ENCODE assay signal across 32 cellular contexts in genomic region chr7:112347088-112347487, GRCh38.
"Had no signal": no experiment of that assay in that cellular context is flagged by ENCODE, and none has a peak within 500 bp of the region (broad histone marks: within the 10 kb centered on the region; RNA-seq: fewer than 3 reads in every experiment).

No MANE protein-coding gene starts in this region.

- H3K4me3 ChIP-seq: Peyer's patch, SJCRH30, SK-N-MC had no signal

- H3K4me3 Mint-ChIP-seq: activated CD8-positive, alpha-beta T cell treated with anti-CD3 and anti-CD28 coated beads for 36 hours; activated naive CD8-positive, alpha-beta T cell treated with anti-CD3 and anti-CD28 coated beads for 36 hours; activated T-cell treated with anti-CD3 and anti-CD28 coated beads, Interleukin-2, amount 50 U/mL, for 72 hours; activated T-helper 17 cell treated with anti-CD3 and anti-CD28 coated beads, Interleukin-2, amount 50 U/mL, for 72 hours had no signal

- H3K27me3 Mint-ChIP-seq: activated CD8-positive, alpha-beta T cell treated with anti-CD3 and anti-CD28 coated beads for 36 hours; activated naive CD8-positive, alpha-beta T cell treated with anti-CD3 and anti-CD28 coated beads for 36 hours; activated T-helper 17 cell treated with anti-CD3 and anti-CD28 coated beads, Interleukin-2, amount 50 U/mL, for 72 hours had no signal

- DNase-seq: activated CD4-positive, alpha-beta T cell treated with anti-CD3 and anti-CD28 coated beads for 1 hour; activated CD4-positive, alpha-beta T cell treated with anti-CD3 and anti-CD28 coated beads for 48 hours; activated CD4-positive, CD25-positive, alpha-beta regulatory T cell; activated CD8-positive, alpha-beta T cell treated with anti-CD3 and anti-CD28 coated beads for 36 hours; activated effector memory CD4-positive, alpha-beta T cell treated with anti-CD3 and anti-CD28 coated beads, Interleukin-2, amount 50 U/mL, for 16 hours; activated naive CD4-positive, alpha-beta T cell; activated naive CD4-positive, alpha-beta T cell treated with anti-CD3 and anti-CD28 coated beads, Interleukin-2, amount 50 U/mL, for 16 hours; activated naive CD8-positive, alpha-beta T cell treated with anti-CD3 and anti-CD28 coated beads for 36 hours; activated T-cell treated with anti-CD3 and anti-CD28 coated beads, Interleukin-2, amount 50 U/mL, for 1 hour; activated T-cell treated with anti-CD3 and anti-CD28 coated beads, Interleukin-2, amount 50 U/mL, for 72 hours; amniotic stem cell; aorta; brain microvascular endothelial cell; NCI-H1092 treated with DMSO at 0.1 percent for 48 hours; NCI-H1417; NCI-H146; NCI-H187 treated with DMSO at 0.1 percent for 48 hours; NCI-H2081; NCI-H2171 treated with DMSO at 0.1 percent for 48 hours; NCI-H2227 treated with DMSO at 0.1 percent for 48 hours; NCI-H446 treated with DMSO at 0.1 percent for 48 hours; NCI-H524; NCI-H69; NK-92 treated with Interleukin-12 subunit alpha and Interleukin-12 subunit beta, amount 100 ng/mL, for 24 hours; PC-3; Peyer's patch; RPMI8226; SJCRH30; T1000; WERI-Rb-1 had no signal

- H3K9me3 ChIP-seq: Peyer's patch, SJCRH30 had no signal

- H3K27me3 ChIP-seq: brain microvascular endothelial cell, Peyer's patch, SJCRH30 had no signal

- H3K27ac Mint-ChIP-seq: activated CD8-positive, alpha-beta T cell treated with anti-CD3 and anti-CD28 coated beads for 36 hours; activated naive CD8-positive, alpha-beta T cell treated with anti-CD3 and anti-CD28 coated beads for 36 hours; activated T-cell treated with anti-CD3 and anti-CD28 coated beads, Interleukin-2, amount 50 U/mL, for 72 hours; activated T-helper 17 cell treated with anti-CD3 and anti-CD28 coated beads, Interleukin-2, amount 50 U/mL, for 72 hours had no signal

- H3K4me1 ChIP-seq: Peyer's patch, SJCRH30 had no signal

- H3K4me1 Mint-ChIP-seq: activated naive CD8-positive, alpha-beta T cell treated with anti-CD3 and anti-CD28 coated beads for 36 hours had no signal

- ATAC-seq: activated CD8-positive, alpha-beta T cell treated with anti-CD3 and anti-CD28 coated beads for 36 hours; activated T-cell treated with anti-CD3 and anti-CD28 coated beads, Interleukin-2, amount 50 U/mL, for 72 hours; activated T-helper 17 cell treated with anti-CD3 and anti-CD28 coated beads, Interleukin-2, amount 50 U/mL, for 72 hours; PC-3 had no signal

- H3K27ac ChIP-seq: brain microvascular endothelial cell, Peyer's patch, SJCRH30, SK-N-MC, WERI-Rb-1 had no signal
